ENCODE assay signal across 9 cellular contexts in genomic region chr6:111737065-111737521, GRCh38.
A peak's percentile ranks its signal among the peaks of the same experiment; 100 is the strongest.
DNase-seq lines count a peak whose midpoint lies in the region; ATAC-seq, FAIRE-seq and TF ChIP-seq lines count a peak whose summit lies in the region.
"Had no signal": no experiment of that assay in that cellular context is flagged by ENCODE, and none has a peak within 500 bp of the region (broad histone marks: within the 10 kb centered on the region; RNA-seq: fewer than 3 reads in every experiment).

No MANE protein-coding gene starts in this region.

- H3K4me2 ChIP-seq in GM12878 (ENCODE audit: control insufficient read depth, insufficient read depth) = 0 out of 2 replicates have a peak overlapping the region, but pooled peaks have one; percentile 20
- peak overlapping the region; percentile 34 for H3K4me2 ChIP-seq in osteoblast (ENCODE audit: insufficient read depth, low read length)

- in situ Hi-C loops in GM12878 (cut with MboI) = loop anchor here (25.0 kb wide), 1 partner anchor 1900 kb away; no protein-coding TSS in a partner anchor

- H2AFZ ChIP-seq in GM12878 (ENCODE audit: control insufficient read depth, low read depth, low read length) = no peak overlapping the region
- no peak overlapping the region for H2AFZ ChIP-seq in osteoblast (ENCODE audit: low read length)

- no peak for TF ChIP-seq EP300 in GM12878 (IDR thresholded peaks at IDR 0.05; ENCODE audit: borderline replicate concordance in 1 of 2, control insufficient read depth in 1 of 2, low read depth in 2 of 2, low read length in 2 of 2)

- H3K4me1 ChIP-seq in GM12878 (ENCODE audit: control insufficient read depth, insufficient read depth, low read length) (peaks cover 80% of the 10 kb centered on the region), osteoblast (ENCODE audit: insufficient read depth, low read length) (peaks cover 16% of the 10 kb centered on the region)

- TF ChIP-seq POLR2A in GM12878 (IDR thresholded peaks at IDR 0.05; ENCODE audit: low read depth, low read length) = no peak

- peak; percentile 45 for DNase-seq in GM12865 (ENCODE audit: low read depth)
- peak; percentile 3 for DNase-seq in SW480 (ENCODE audit: low spot score)
- DNase-seq in GM12878 (ENCODE audit: low read depth, low spot score) = no peak
- DNase-seq in osteoblast (ENCODE audit: insufficient read length, low spot score, missing footprints) = no peak
- DNase-seq in 8988T = no peak
- DNase-seq in WERI-Rb-1 = no peak
- DNase-seq: stomach had no signal

- peaks cover 12 to 33% of the 10 kb centered on the region in 2 experiments for H3K36me3 ChIP-seq in GM12878 (ENCODE audit: control insufficient read depth in 2 of 2, insufficient read depth in 2 of 2, low read length in 1 of 2)
- H3K36me3 ChIP-seq in osteoblast (ENCODE audit: insufficient read depth, low read length) = peaks cover 3% of the 10 kb centered on the region
- no peaks in the 10 kb centered on the region; the same call in 1 of the 2 replicates for H3K36me3 ChIP-seq in WERI-Rb-1

- no peak overlapping the region for H3K4me3 ChIP-seq in GM12865 (ENCODE audit: low read depth, low read length)
- no peak overlapping the region for H3K4me3 ChIP-seq in GM12878
- H3K4me3 ChIP-seq in osteoblast (ENCODE audit: insufficient read depth, low read length) = no peak overlapping the region
- no peak overlapping the region for H3K4me3 ChIP-seq in WERI-Rb-1 (ENCODE audit: low read depth, low read length)
- H3K4me3 ChIP-seq: stomach had no signal

- SMC1A ChIA-PET in GM12878 (lab: Charles Lee; ENCODE audit: uncharacterized antibody, unreplicated experiment) = interaction anchor here (1.1 to 16.1 kb wide), 10 partner anchors 11 to 101 kb away, joined by 3 to 181 read pairs (median 6); no protein-coding TSS in a partner anchor

- RAD21 ChIA-PET in GM12878 (lab: Charles Lee; ENCODE audit: unreplicated experiment) = interaction anchor here (1.3 to 7.1 kb wide), 6 partner anchors 11 to 69 kb away, joined by 3 to 67 read pairs (median 4); no protein-coding TSS in a partner anchor

- no TSS peak for BruUV-seq in GM12878 (replicated peaks; lab: Mats Ljungman, UMichigan)

- ATAC-seq in GM12878 = no peak
- no peak for ATAC-seq in GM19467 (IDR thresholded peaks at IDR 0.05; ENCODE audit: unreplicated experiment)
- ATAC-seq in HG03108 (IDR thresholded peaks at IDR 0.05; ENCODE audit: unreplicated experiment) = no peak

- H3K79me2 ChIP-seq in GM12878 (ENCODE audit: control insufficient read depth, insufficient read depth, low read length) (peaks cover 54% of the 10 kb centered on the region), osteoblast (ENCODE audit: insufficient read depth, low read length) (peaks cover 71% of the 10 kb centered on the region)

- no peak for TF ChIP-seq RAD21 in GM12878 (IDR thresholded peaks at IDR 0.05; ENCODE audit: insufficient read depth, low read depth, low read length)

- H3K9me3 ChIP-seq in GM12878 (replicated peaks; ENCODE audit: control insufficient read depth, insufficient read depth, low read length) (peaks cover 19% of the 10 kb centered on the region; the same call in 2 of the 3 replicates), osteoblast (ENCODE audit: low read depth, low read length) (peaks cover 4% of the 10 kb centered on the region), WERI-Rb-1 (ENCODE audit: severe bottlenecking) (peaks cover 5% of the 10 kb centered on the region)

- no peak for FAIRE-seq in GM12878 (lab: Jason Lieb, UNC)

- POLR2A ChIA-PET in GM12878 (lab: Charles Lee) = interaction anchor here (0.7 to 8.1 kb wide), 3 partner anchors 15 to 25 kb away, joined by 3 to 69 read pairs (median 3); no protein-coding TSS in a partner anchor

- CTCF ChIA-PET in GM12878 (lab: Yijun Ruan, JAX) = interaction anchor here (0.6 to 4.8 kb wide), 7 partner anchors 11 to 306 kb away, joined by 3 to 26 read pairs (median 5); no protein-coding TSS in a partner anchor

- no peaks in the 10 kb centered on the region for H3K27me3 ChIP-seq in GM12878 (replicated peaks in 1 of 2; ENCODE audit: control insufficient read depth in 2 of 2, insufficient read depth in 2 of 2, low read length in 1 of 2)
- no peaks in the 10 kb centered on the region for H3K27me3 ChIP-seq in osteoblast (ENCODE audit: insufficient read depth, low read length)
- no peaks in the 10 kb centered on the region for H3K27me3 ChIP-seq in WERI-Rb-1 (ENCODE audit: insufficient read depth, low read depth, severe bottlenecking)
- H3K27me3 ChIP-seq: stomach had no signal

- intact Hi-C loops in GM12878 (cut with micrococcal nuclease; ENCODE audit: unreplicated experiment) = no loop called here

- 0 out of 2 replicates have a peak overlapping the region, but pooled peaks have one; percentile 6 for H3K27ac ChIP-seq in GM12878 (ENCODE audit: control insufficient read depth, insufficient read depth)
- H3K27ac ChIP-seq in osteoblast (ENCODE audit: low read depth, low read length) = peak overlapping the region; percentile 46
- no peak overlapping the region for H3K27ac ChIP-seq in WERI-Rb-1

- H4K20me1 ChIP-seq in GM12878 (ENCODE audit: control insufficient read depth, insufficient read depth) (no peaks in the 10 kb centered on the region), osteoblast (ENCODE audit: insufficient read depth, low read length) (peaks cover 8% of the 10 kb centered on the region)

- no peak for TF ChIP-seq CTCF in GM12865 (IDR thresholded peaks at IDR 0.05; ENCODE audit: insufficient read depth, low read depth, low read length, missing control alignments)
- no peak for TF ChIP-seq CTCF in GM12878 (IDR thresholded peaks at IDR 0.05 in 2 of 3, conservative IDR thresholded peaks at IDR 0.05 in 1 of 3; ENCODE audit: control insufficient read depth in 2 of 3, extremely low read depth in 1 of 3, insufficient read depth in 1 of 3, low read depth in 3 of 3, low read length in 3 of 3)
- TF ChIP-seq CTCF in osteoblast (IDR thresholded peaks at IDR 0.05; ENCODE audit: extremely low read depth, low read depth, low read length) = no peak
- TF ChIP-seq CTCF in WERI-Rb-1 (IDR thresholded peaks at IDR 0.05; ENCODE audit: low read depth, low read length) = no peak

- H3K9ac ChIP-seq in GM12878 (ENCODE audit: control insufficient read depth, insufficient read depth, low read length) = no peak overlapping the region

- 63% methylated on average over 3 of the region's 3 CpGs for WGBS in GM12878 (ENCODE audit: insufficient coverage, insufficient replicate concordance, low lambda C conversion rate, missing lambda C conversion rate)

TF ChIP-seq in GM12878, 131 proteins besides CTCF, POLR2A, EP300 and RAD21:
- TF ChIP-seq PKNOX1 (IDR thresholded peaks at IDR 0.05) = no peak
- no peak for TF ChIP-seq MTA3 (IDR thresholded peaks at IDR 0.05; ENCODE audit: borderline replicate concordance, low read length)
- no peak for TF ChIP-seq POLR2AphosphoS5 (IDR thresholded peaks at IDR 0.05; ENCODE audit: low read length)
- TF ChIP-seq CREM (IDR thresholded peaks at IDR 0.05; ENCODE audit: low read depth) = peak; percentile 14; the same call in 1 of the 2 replicates
- TF ChIP-seq RUNX3 (IDR thresholded peaks at IDR 0.05; ENCODE audit: low read length) = peak; percentile 80
- TF ChIP-seq BRCA1 (IDR thresholded peaks at IDR 0.05; ENCODE audit: low read depth, low read length) = no peak
- no peak for TF ChIP-seq BMI1 (IDR thresholded peaks at IDR 0.05; ENCODE audit: borderline replicate concordance)
- no peak for TF ChIP-seq ZNF207 (IDR thresholded peaks at IDR 0.05; ENCODE audit: borderline replicate concordance)
- TF ChIP-seq PBX3 (IDR thresholded peaks at IDR 0.05; ENCODE audit: insufficient replicate concordance, low read depth, low read length) = no peak
- peak; percentile 60 for TF ChIP-seq EED (IDR thresholded peaks at IDR 0.05; ENCODE audit: low read depth)
- no peak for TF ChIP-seq DPF2 (IDR thresholded peaks at IDR 0.05)

Comparison
In these comparisons a context has a peak if more than half of its experiments do, and no peak if none do; other contexts are left out.
1. DNase-seq: peak in GM12865 (single experiment) and SW480 (single experiment); none in GM12878 (single experiment), osteoblast (single experiment), 8988T (single experiment) and WERI-Rb-1 (single experiment).